Comparison of ENCODE assay signal across 31 cellular contexts in the genomic region with DNA sequence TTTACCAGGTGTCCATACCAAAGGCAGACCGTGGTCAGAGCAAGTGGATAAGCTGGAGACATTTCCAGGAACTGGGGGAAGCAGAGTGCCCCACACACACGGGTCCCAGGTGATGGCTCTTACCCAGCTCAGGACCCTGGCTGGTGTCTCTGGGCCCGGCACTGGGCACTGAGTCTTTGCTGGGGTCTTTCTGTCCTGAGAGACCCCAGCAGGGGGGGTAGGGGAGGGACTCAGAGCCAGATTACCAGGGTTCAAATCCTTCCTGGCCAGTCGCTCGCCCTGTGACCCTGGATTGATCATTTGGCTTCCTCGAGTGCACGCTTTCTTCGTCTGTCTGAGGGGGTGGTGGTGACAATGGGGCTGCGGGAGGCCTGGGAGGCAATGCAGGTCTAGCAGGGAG.
"Had no signal": no experiment of that assay in that cellular context is flagged by ENCODE, and none has a peak within 500 bp of the region (broad histone marks: within the 10 kb centered on the region; RNA-seq: fewer than 3 reads in every experiment).

No MANE protein-coding gene starts in this region.

- H3K27me3 ChIP-seq: ascending aorta, cardiac muscle cell, dorsolateral prefrontal cortex, gastroesophageal sphincter, ovary, suprapubic skin, tibial artery had no signal

- H3K4me1 Mint-ChIP-seq: activated naive CD4-positive, alpha-beta T cell treated with anti-CD3 and anti-CD28 coated beads, Interleukin-2, amount 10 ng/mL, durations not matched to agents 7 days and 5 days; nephron progenitor cell; T-cell had no signal

- H3K4me3 ChIP-seq: ascending aorta, cardiac muscle cell, coronary artery, dorsolateral prefrontal cortex, gastroesophageal sphincter, lung, mucosa of descending colon, ovary, prostate gland, smooth muscle cell, suprapubic skin, tibial artery had no signal

- H3K27me3 Mint-ChIP-seq: activated CD4-positive, alpha-beta T cell treated with anti-CD3 and anti-CD28 coated beads for 36 hours; activated naive CD4-positive, alpha-beta T cell treated with anti-CD3 and anti-CD28 coated beads, Interleukin-2, amount 10 ng/mL, durations not matched to agents 7 days and 5 days; T-cell had no signal

- H3K4me3 Mint-ChIP-seq: activated CD4-positive, alpha-beta T cell treated with anti-CD3 and anti-CD28 coated beads for 36 hours; activated naive CD4-positive, alpha-beta T cell treated with anti-CD3 and anti-CD28 coated beads, Interleukin-2, amount 10 ng/mL, durations not matched to agents 7 days and 5 days; activated naive CD8-positive, alpha-beta T cell treated with anti-CD3 and anti-CD28 coated beads, Interleukin-2, amount 10 ng/mL, durations not matched to agents 7 days and 5 days; brain; effector memory CD8-positive, alpha-beta T cell; nephron progenitor cell; stimulated activated naive B cell treated with anti-CD40 and anti-IgM and Interleukin-4, amounts not matched to agents 10 μg/mL and 1 μg/mL and 100 μg/mL, for 72 hours; T-cell had no signal

- H3K4me1 ChIP-seq: prostate gland had no signal

- H3K4me2 ChIP-seq: smooth muscle cell had no signal

- H3K36me3 Mint-ChIP-seq: activated naive CD4-positive, alpha-beta T cell treated with anti-CD3 and anti-CD28 coated beads, Interleukin-2, amount 10 ng/mL, durations not matched to agents 7 days and 5 days; activated naive CD8-positive, alpha-beta T cell treated with anti-CD3 and anti-CD28 coated beads, Interleukin-2, amount 10 ng/mL, durations not matched to agents 7 days and 5 days; brain; stimulated activated naive B cell treated with anti-CD40 and anti-IgM and Interleukin-4, amounts not matched to agents 10 μg/mL and 1 μg/mL and 100 μg/mL, for 72 hours; T-cell had no signal

- H3K27ac ChIP-seq: ascending aorta, cardiac muscle cell, coronary artery, dorsolateral prefrontal cortex, gastroesophageal sphincter, ovary, prostate gland, suprapubic skin, tibial artery had no signal

- DNase-seq: activated CD4-positive, alpha-beta T cell treated with anti-CD3 and anti-CD28 coated beads for 36 hours; activated CD4-positive, alpha-beta T cell treated with anti-CD3 and anti-CD28 coated beads, Interleukin-2, amount 50 U/mL, for 48 hours; activated CD4-positive, CD25-positive, alpha-beta regulatory T cell; activated CD8-positive, alpha-beta memory T cell treated with anti-CD3 and anti-CD28 coated beads for 24 hours; activated gamma-delta T cell; activated naive CD4-positive, alpha-beta T cell treated with anti-CD3 and anti-CD28 coated beads, Interleukin-2, amount 10 ng/mL, durations not matched to agents 7 days and 5 days; activated naive CD8-positive, alpha-beta T cell treated with anti-CD3 and anti-CD28 coated beads, Interleukin-2, amount 10 ng/mL, durations not matched to agents 7 days and 5 days; effector memory CD8-positive, alpha-beta T cell; erythroblast; head of caudate nucleus; hippocampal formation; mesendoderm; mucosa of descending colon; nephron progenitor cell; ovary; retina; stimulated activated CD4-positive, alpha-beta T cell treated with anti-CD3 and anti-CD28 coated beads, Interleukin-15, amount 100 ng/mL, for 24 hours; stimulated activated CD4-positive, alpha-beta T cell treated with anti-CD3 and anti-CD28 coated beads, Interleukin-2, amount 100 ng/mL, for 24 hours; stimulated activated naive B cell treated with anti-CD40 and anti-IgM and Interleukin-4, amounts not matched to agents 10 μg/mL and 1 μg/mL and 100 μg/mL, for 72 hours; T-cell had no signal

- ATAC-seq: activated CD4-positive, alpha-beta T cell treated with anti-CD3 and anti-CD28 coated beads for 36 hours; effector memory CD8-positive, alpha-beta T cell; gastroesophageal sphincter; mucosa of descending colon; stimulated activated naive B cell treated with anti-CD40 and anti-IgM and Interleukin-4, amounts not matched to agents 10 μg/mL and 1 μg/mL and 100 μg/mL, for 72 hours; T-cell had no signal

- H3K36me3 ChIP-seq: ascending aorta, cardiac muscle cell, gastroesophageal sphincter, ovary, prostate gland, suprapubic skin, tibial artery had no signal

- H3K9me3 ChIP-seq: ascending aorta, gastroesophageal sphincter, mucosa of descending colon, ovary, prostate gland, suprapubic skin, tibial artery had no signal

- H3K9me3 Mint-ChIP-seq: activated naive CD4-positive, alpha-beta T cell treated with anti-CD3 and anti-CD28 coated beads, Interleukin-2, amount 10 ng/mL, durations not matched to agents 7 days and 5 days; effector memory CD8-positive, alpha-beta T cell; T-cell had no signal

- H3K27ac Mint-ChIP-seq: activated CD4-positive, alpha-beta T cell treated with anti-CD3 and anti-CD28 coated beads for 36 hours; activated naive CD4-positive, alpha-beta T cell treated with anti-CD3 and anti-CD28 coated beads, Interleukin-2, amount 10 ng/mL, durations not matched to agents 7 days and 5 days; activated naive CD8-positive, alpha-beta T cell treated with anti-CD3 and anti-CD28 coated beads, Interleukin-2, amount 10 ng/mL, durations not matched to agents 7 days and 5 days; brain; effector memory CD8-positive, alpha-beta T cell; nephron progenitor cell; stimulated activated naive B cell treated with anti-CD40 and anti-IgM and Interleukin-4, amounts not matched to agents 10 μg/mL and 1 μg/mL and 100 μg/mL, for 72 hours; T-cell had no signal
